ENCODE assay signal across 16 cellular contexts in genomic region chr6:11650711-11651110, GRCh38.
DNase-seq lines count a peak whose midpoint lies in the region; ATAC-seq and TF ChIP-seq lines count a peak whose summit lies in the region.
"Had no signal": no experiment of that assay in that cellular context is flagged by ENCODE, and none has a peak within 500 bp of the region (broad histone marks: within the 10 kb centered on the region; RNA-seq: fewer than 3 reads in every experiment).

No MANE protein-coding gene starts in this region.

- no peaks in the 10 kb centered on the region for H3K79me1 ChIP-seq in mesenchymal stem cell (replicated peaks; ENCODE audit: low read length, poor library complexity, severe bottlenecking)

- DNase-seq in right atrium auricular region (ENCODE audit: low spot score) (no peak), left ventricle myocardium superior (no peak), endothelial cell (ENCODE audit: low spot score) (no peak), mesenchymal stem cell (peak; percentile 36), GM20000 (ENCODE audit: low spot score) (no peak)
- no peak for DNase-seq in CD4-positive, alpha-beta memory T cell
- no peak for DNase-seq in activated naive CD4-positive, alpha-beta T cell (lab: John Stamatoyannopoulos, UW)
- DNase-seq in activated T-cell treated with anti-CD3 and anti-CD28 coated beads, Interleukin-2, amount 50 U/mL, for 1 hour, result no peak
- DNase-seq: activated CD4-positive, alpha-beta T cell treated with anti-CD3 and anti-CD28 coated beads for 4 hours; activated naive CD8-positive, alpha-beta T cell treated with anti-CD3 and anti-CD28 coated beads, Interleukin-2, amount 50 U/mL, for 24 hours; activated T-cell treated with anti-CD3 and anti-CD28 coated beads, Interleukin-2, amount 50 U/mL, for 4 hours; left lung; NCI-H2029; Peyer's patch; T-helper 17 cell had no signal

- H3K23ac ChIP-seq in mesenchymal stem cell (ENCODE audit: low read length in 2 of 2), result peak overlapping the region in 1 of 2 experiments; percentile 41

- peak overlapping the region; percentile 71 for H2BK120ac ChIP-seq in mesenchymal stem cell (ENCODE audit: low read depth, low read length)

- no peak for ATAC-seq in left ventricle myocardium superior
- ATAC-seq: activated naive CD8-positive, alpha-beta T cell treated with anti-CD3 and anti-CD28 coated beads, Interleukin-2, amount 50 U/mL, for 24 hours; activated T-cell treated with anti-CD3 and anti-CD28 coated beads, Interleukin-2, amount 50 U/mL, for 4 hours; T-helper 17 cell had no signal

- H3K4ac ChIP-seq in mesenchymal stem cell (ENCODE audit: low read depth in 1 of 2, low read length in 2 of 2), result peak overlapping the region in 1 of 2 experiments; percentile 88

- H3K9ac ChIP-seq in mesenchymal stem cell (ENCODE audit: low read length), result no peak overlapping the region

- H3K9me3 ChIP-seq in right atrium auricular region, result no peaks in the 10 kb centered on the region
- no peaks in the 10 kb centered on the region for H3K9me3 ChIP-seq in mesenchymal stem cell (ENCODE audit: control insufficient read depth, low read length)
- H3K9me3 ChIP-seq in CD4-positive, alpha-beta memory T cell (ENCODE audit: control insufficient read depth in 1 of 2, low read length in 2 of 2), result no peaks in the 10 kb centered on the region
- H3K9me3 ChIP-seq: left lung, Peyer's patch had no signal

- peaks cover 8% of the 10 kb centered on the region for H3K27me3 Mint-ChIP-seq in endothelial cell (ENCODE audit: unreplicated experiment)
- peaks cover 3 to 6% of the 10 kb centered on the region in 2 donors for H3K27me3 Mint-ChIP-seq in CD4-positive, alpha-beta memory T cell

- peak overlapping the region; percentile 97 for H3K27ac Mint-ChIP-seq in endothelial cell (ENCODE audit: unreplicated experiment)
- no peak overlapping the region for H3K27ac Mint-ChIP-seq in CD4-positive, alpha-beta memory T cell
- H3K27ac Mint-ChIP-seq: activated naive CD8-positive, alpha-beta T cell treated with anti-CD3 and anti-CD28 coated beads, Interleukin-2, amount 50 U/mL, for 24 hours; T-helper 17 cell had no signal

- H3K4me1 Mint-ChIP-seq in endothelial cell (ENCODE audit: unreplicated experiment), result peaks cover 62% of the 10 kb centered on the region
- peaks cover 0 to 7% (median 1%) of the 10 kb centered on the region in 4 donors for H3K4me1 Mint-ChIP-seq in CD4-positive, alpha-beta memory T cell

- H3K4me2 ChIP-seq in mesenchymal stem cell (ENCODE audit: low read length, poor library complexity, severe bottlenecking), result no peak overlapping the region

- H3K4me1 ChIP-seq in right atrium auricular region (peaks cover 0 to 20% of the 10 kb centered on the region in 2 donors), mesenchymal stem cell (ENCODE audit: control insufficient read depth, insufficient read depth, low read depth, low read length) (peaks cover 13% of the 10 kb centered on the region)
- H3K4me1 ChIP-seq in CD4-positive, alpha-beta memory T cell (ENCODE audit: insufficient read depth, low read length), result no peaks in the 10 kb centered on the region

- POLR2A ChIA-PET in CD4-positive, alpha-beta memory T cell (lab: Charles Lee; ENCODE audit: partially characterized antibody), result no interaction called here

- peak overlapping the region; percentile 40 to 80 for H3K18ac ChIP-seq in mesenchymal stem cell (ENCODE audit: low read depth in 1 of 2, low read length in 2 of 2)

- no peak overlapping the region for H2AFZ ChIP-seq in mesenchymal stem cell (ENCODE audit: low read depth, low read length)

- H3K27me3 ChIP-seq in right atrium auricular region, result no peaks in the 10 kb centered on the region
- no peaks in the 10 kb centered on the region for H3K27me3 ChIP-seq in mesenchymal stem cell (ENCODE audit: control insufficient read depth in 1 of 2, insufficient read depth in 1 of 2, low read length in 2 of 2)
- H3K27me3 ChIP-seq in CD4-positive, alpha-beta memory T cell (ENCODE audit: insufficient read depth, low read length), result no peaks in the 10 kb centered on the region
- H3K27me3 ChIP-seq: left lung, Peyer's patch had no signal

- peak overlapping the region; percentile 98 for H2AK5ac ChIP-seq in mesenchymal stem cell (ENCODE audit: low read length, severe bottlenecking)

- peak overlapping the region; percentile 91 for H4K91ac ChIP-seq in mesenchymal stem cell (ENCODE audit: low read length)

- H4K8ac ChIP-seq in mesenchymal stem cell (ENCODE audit: low read length), result peak overlapping the region; percentile 93

- intact Hi-C loops in left ventricle myocardium superior (cut with micrococcal nuclease), result no loop called here
- intact Hi-C loops in CD4-positive, alpha-beta memory T cell (cut with micrococcal nuclease), result no loop called here

- peaks cover 3% of the 10 kb centered on the region for H3K36me3 Mint-ChIP-seq in endothelial cell (ENCODE audit: low read depth, unreplicated experiment)
- no peaks in the 10 kb centered on the region for H3K36me3 Mint-ChIP-seq in CD4-positive, alpha-beta memory T cell

- peak overlapping the region; percentile 88 for H2BK5ac ChIP-seq in mesenchymal stem cell (ENCODE audit: low read depth, low read length, poor library complexity, severe bottlenecking)

- H3K27ac ChIP-seq in right atrium auricular region (peak overlapping the region; percentile 33 to 40), mesenchymal stem cell (ENCODE audit: low read length, poor library complexity, severe bottlenecking) (peak overlapping the region; percentile 97)
- no peak overlapping the region for H3K27ac ChIP-seq in CD4-positive, alpha-beta memory T cell (ENCODE audit: low read depth, low read length)

- H2BK15ac ChIP-seq in mesenchymal stem cell (ENCODE audit: low read depth, poor library complexity, severe bottlenecking), result no peak overlapping the region

- no peaks in the 10 kb centered on the region for H3K9me3 Mint-ChIP-seq in endothelial cell (ENCODE audit: unreplicated experiment)
- peaks cover 0 to 3% (median 0%) of the 10 kb centered on the region in 8 donors for H3K9me3 Mint-ChIP-seq in CD4-positive, alpha-beta memory T cell
- H3K9me3 Mint-ChIP-seq: activated naive CD8-positive, alpha-beta T cell treated with anti-CD3 and anti-CD28 coated beads, Interleukin-2, amount 50 U/mL, for 24 hours; activated T-cell treated with anti-CD3 and anti-CD28 coated beads, Interleukin-2, amount 50 U/mL, for 4 hours had no signal

- CTCF ChIA-PET in CD4-positive, alpha-beta memory T cell (lab: Charles Lee; ENCODE audit: partially characterized antibody), result no interaction called here

- H3K36me3 ChIP-seq in right atrium auricular region (no peaks in the 10 kb centered on the region), mesenchymal stem cell (ENCODE audit: control insufficient read depth in 1 of 2, insufficient read depth in 2 of 2, low read depth in 1 of 2, low read length in 2 of 2) (peaks cover 0 to 3% of the 10 kb centered on the region in 2 experiments)
- no peaks in the 10 kb centered on the region for H3K36me3 ChIP-seq in CD4-positive, alpha-beta memory T cell (ENCODE audit: insufficient read depth, low read length)
- H3K36me3 ChIP-seq: left lung, Peyer's patch had no signal

- H3K4me3 ChIP-seq in right atrium auricular region, result no peak overlapping the region
- no peak overlapping the region for H3K4me3 ChIP-seq in mesenchymal stem cell (ENCODE audit: insufficient read depth in 1 of 2, low read depth in 1 of 2, low read length in 2 of 2)
- H3K4me3 ChIP-seq in CD4-positive, alpha-beta memory T cell (ENCODE audit: low read length in 2 of 2), result no peak overlapping the region
- H3K4me3 ChIP-seq: left lung, Peyer's patch had no signal

- H2BK12ac ChIP-seq in mesenchymal stem cell (ENCODE audit: low read length in 2 of 2), result peak overlapping the region; percentile 86 to 87

- 0% methylated on average over 1 of the region's 1 CpG for WGBS in mesenchymal stem cell

- TF ChIP-seq CTCF in right atrium auricular region (IDR thresholded peaks at IDR 0.05) (no peak), endothelial cell (IDR thresholded peaks at IDR 0.05; ENCODE audit: unreplicated experiment) (no peak), GM20000 (IDR thresholded peaks at IDR 0.05; ENCODE audit: extremely low read depth, missing control alignments) (no peak)

- H3K4me3 Mint-ChIP-seq in endothelial cell (ENCODE audit: unreplicated experiment), result peak overlapping the region; percentile 38
- H3K4me3 Mint-ChIP-seq in CD4-positive, alpha-beta memory T cell, result no peak overlapping the region
- H3K4me3 Mint-ChIP-seq: activated naive CD8-positive, alpha-beta T cell treated with anti-CD3 and anti-CD28 coated beads, Interleukin-2, amount 50 U/mL, for 24 hours; activated T-cell treated with anti-CD3 and anti-CD28 coated beads, Interleukin-2, amount 50 U/mL, for 4 hours; neural crest cell; T-helper 17 cell had no signal

- no peak overlapping the region for H3K14ac ChIP-seq in mesenchymal stem cell (ENCODE audit: low read length in 2 of 2)
